Comparison of ENCODE assay signal across 38 cellular contexts in the genomic region with DNA sequence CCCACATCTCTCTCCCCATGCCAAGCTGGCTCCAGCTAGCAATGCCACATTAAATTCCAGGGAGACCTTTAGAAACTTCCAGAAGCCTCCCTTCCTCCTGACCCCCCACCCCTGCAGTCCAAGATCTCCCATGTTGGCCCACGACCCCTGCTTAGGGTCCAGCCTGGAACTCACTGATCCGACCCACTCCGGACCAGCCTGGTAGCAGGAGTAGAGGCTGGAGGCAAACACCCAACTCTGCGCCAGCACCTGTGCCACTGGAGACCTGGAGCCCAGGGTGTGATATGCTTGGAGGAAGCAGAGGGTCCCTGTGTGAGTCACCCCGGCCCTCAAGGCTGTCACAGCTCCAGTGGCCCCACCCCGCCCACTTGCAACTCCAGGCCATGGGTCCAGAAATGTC. TPM values are rescaled to one million over a fixed set of nuclear protein-coding genes. Genes with fewer than 3 reads are reported as not detected.
"Had no signal": no experiment of that assay in that cellular context is flagged by ENCODE, and none has a peak within 500 bp of the region (broad histone marks: within the 10 kb centered on the region; RNA-seq: fewer than 3 reads in every experiment).

No MANE protein-coding gene starts in this region.

- H3K27ac Mint-ChIP-seq: activated B cell treated with CpG ODN at 0.5 μM for 24 hours; activated CD4-positive, alpha-beta memory T cell treated with anti-CD3 and anti-CD28 coated beads for 36 hours; activated naive CD4-positive, alpha-beta T cell treated with anti-CD3 and anti-CD28 coated beads, Interleukin-2, amount 10 ng/mL, durations not matched to agents 7 days and 5 days; activated naive CD8-positive, alpha-beta T cell treated with anti-CD3 and anti-CD28 coated beads for 36 hours; activated T-helper 1 cell treated with anti-CD3 and anti-CD28 coated beads, Interleukin-12 subunit alpha, Interleukin-12 subunit beta, Interleukin-2, Interleukin-4 antibody, amounts not matched to agents 30 ng/mL and 10 ng/mL and 1 ng/mL, durations not matched to agents 14 hours and 24 hours and 36 hours; T-cell had no signal

- DNase-seq: activated B cell treated with CpG ODN at 0.5 μM for 24 hours; activated CD4-positive, alpha-beta memory T cell treated with anti-CD3 and anti-CD28 coated beads for 36 hours; activated CD4-positive, alpha-beta T cell treated with anti-CD3 and anti-CD28 coated beads for 4 hours; activated CD4-positive, alpha-beta T cell treated with anti-CD3 and anti-CD28 coated beads, Interleukin-2, amount 50 U/mL, for 1 hour; activated CD4-positive, CD25-positive, alpha-beta regulatory T cell treated with anti-CD3 and anti-CD28 coated beads, Interleukin-2, amount 50 U/mL, for 72 hours; activated gamma-delta T cell treated with Interleukin-2 at 50 U/mL for 16 hours; activated naive CD4-positive, alpha-beta T cell treated with anti-CD3 and anti-CD28 coated beads, Interleukin-2, amount 10 ng/mL, durations not matched to agents 7 days and 5 days; activated naive CD8-positive, alpha-beta T cell treated with anti-CD3 and anti-CD28 coated beads for 36 hours; activated T-cell treated with anti-CD3 and anti-CD28 coated beads for 4 hours; activated T-cell treated with anti-CD3 and anti-CD28 coated beads, Interleukin-2, amount 50 U/mL, for 4 hours; amniotic stem cell; aorta; brain microvascular endothelial cell; central memory CD4-positive, alpha-beta T cell; MM.1S; MV-4-11; NCI-H1092; NCI-H1436 treated with DMSO at 0.1 percent for 48 hours; NCI-H1694 treated with DMSO at 0.1 percent for 48 hours; NCI-H2029; NCI-H2171; NCI-H510A; NCI-H526; NCI-H748 treated with DMSO at 0.1 percent for 48 hours; NK-92 treated with Interleukin-12 subunit alpha and Interleukin-12 subunit beta, amount 100 ng/mL, for 24 hours; PC-9; SIG-M5; T-cell; T-helper 2 cell; T-helper 9 cell had no signal

- ATAC-seq: activated T-cell treated with anti-CD3 and anti-CD28 coated beads, Interleukin-2, amount 50 U/mL, for 4 hours; Right ventricle myocardium inferior; SK-N-SH treated with all-trans-retinoic acid at 6 μM for 48 hours; T-cell had no signal

- H3K4me3 ChIP-seq: PC-9 had no signal

- H3K4me3 Mint-ChIP-seq: activated B cell treated with CpG ODN at 0.5 μM for 24 hours; activated CD4-positive, alpha-beta memory T cell treated with anti-CD3 and anti-CD28 coated beads for 36 hours; activated naive CD4-positive, alpha-beta T cell treated with anti-CD3 and anti-CD28 coated beads, Interleukin-2, amount 10 ng/mL, durations not matched to agents 7 days and 5 days; activated naive CD8-positive, alpha-beta T cell treated with anti-CD3 and anti-CD28 coated beads for 36 hours; activated T-cell treated with anti-CD3 and anti-CD28 coated beads, Interleukin-2, amount 50 U/mL, for 4 hours; activated T-helper 1 cell treated with anti-CD3 and anti-CD28 coated beads, Interleukin-12 subunit alpha, Interleukin-12 subunit beta, Interleukin-2, Interleukin-4 antibody, amounts not matched to agents 30 ng/mL and 10 ng/mL and 1 ng/mL, durations not matched to agents 14 hours and 24 hours and 36 hours; T-cell had no signal

- H3K27ac ChIP-seq: brain microvascular endothelial cell, KMS-11, PC-9, RWPE1, VCaP had no signal

- H3K9me3 Mint-ChIP-seq: activated B cell treated with CpG ODN at 0.5 μM for 24 hours; activated CD4-positive, alpha-beta memory T cell treated with anti-CD3 and anti-CD28 coated beads for 36 hours; activated naive CD4-positive, alpha-beta T cell treated with anti-CD3 and anti-CD28 coated beads, Interleukin-2, amount 10 ng/mL, durations not matched to agents 7 days and 5 days; activated naive CD8-positive, alpha-beta T cell treated with anti-CD3 and anti-CD28 coated beads for 36 hours; activated T-cell treated with anti-CD3 and anti-CD28 coated beads, Interleukin-2, amount 50 U/mL, for 4 hours; activated T-helper 1 cell treated with anti-CD3 and anti-CD28 coated beads, Interleukin-12 subunit alpha, Interleukin-12 subunit beta, Interleukin-2, Interleukin-4 antibody, amounts not matched to agents 30 ng/mL and 10 ng/mL and 1 ng/mL, durations not matched to agents 14 hours and 24 hours and 36 hours; T-cell had no signal

- H3K36me3 ChIP-seq: brain microvascular endothelial cell had no signal

- H3K36me3 Mint-ChIP-seq: activated naive CD4-positive, alpha-beta T cell treated with anti-CD3 and anti-CD28 coated beads, Interleukin-2, amount 10 ng/mL, durations not matched to agents 7 days and 5 days; T-cell had no signal

RNA-seq across cellular contexts. Expression of gene ULBP1, which starts 3.3 kb away (rescaled TPM):
- total RNA-seq: SK-MEL-5 had no signal

RNA-seq across cellular contexts. Expression of gene RAET1G, which starts 37.6 kb away (rescaled TPM):
- total RNA-seq: activated B cell treated with CpG ODN at 0.5 μM for 24 hours; activated CD4-positive, alpha-beta memory T cell treated with anti-CD3 and anti-CD28 coated beads for 36 hours; activated naive CD8-positive, alpha-beta T cell treated with anti-CD3 and anti-CD28 coated beads for 36 hours; activated T-cell treated with anti-CD3 and anti-CD28 coated beads, Interleukin-2, amount 50 U/mL, for 4 hours; OCI-LY7; PC-9; SK-MEL-5; T-cell had no signal
